25 cellular contexts compared by ENCODE assay signal in the genomic region with DNA sequence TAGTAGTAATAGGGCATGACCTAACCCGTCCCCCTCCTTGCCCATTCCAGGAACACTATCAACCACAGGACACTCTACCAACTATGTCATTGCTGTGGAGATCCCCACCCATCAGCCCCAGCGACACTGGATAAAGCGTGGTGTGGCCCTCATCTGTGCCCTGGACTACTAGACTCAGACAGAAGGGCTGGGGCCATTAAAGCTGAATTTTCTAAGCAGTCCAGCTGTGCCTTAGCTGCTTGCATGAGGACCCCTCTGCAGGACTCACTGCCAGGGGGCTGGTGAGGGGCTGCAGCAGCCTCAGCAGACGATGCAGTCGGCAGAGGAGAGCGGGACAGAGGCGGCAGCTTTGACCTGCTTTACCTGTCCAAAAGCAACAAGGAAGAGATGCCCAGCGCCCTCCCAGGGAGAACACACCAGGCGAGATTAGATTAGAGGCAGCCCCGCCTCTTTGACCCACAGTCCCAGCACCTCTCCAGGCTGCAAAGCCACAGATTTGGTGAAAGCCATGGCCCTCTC. TPM values are rescaled to one million over a fixed set of nuclear protein-coding genes. Genes with fewer than 3 reads are reported as not detected.
DNase-seq lines count a peak whose midpoint lies in the region; ATAC-seq, FAIRE-seq and TF ChIP-seq lines count a peak whose summit lies in the region.
"Had no signal": no experiment of that assay in that cellular context is flagged by ENCODE, and none has a peak within 500 bp of the region (broad histone marks: within the 10 kb centered on the region; RNA-seq: fewer than 3 reads in every experiment).

No MANE protein-coding gene starts in this region.

- POLR2A ChIA-PET in K562 (lab: Yijun Ruan, JAX), result interaction anchor here (0.7 to 2.1 kb wide), 4 partner anchors 11 to 417 kb away, joined by 3 to 9 read pairs (median 4); no protein-coding TSS in a partner anchor

- H3K4me1 ChIP-seq in K562 (replicated peaks in 1 of 2; ENCODE audit: control insufficient read depth in 2 of 2, insufficient read depth in 2 of 2, low read length in 2 of 2), result peaks cover 7 to 21% of the 10 kb centered on the region in 2 experiments; a peak in 4 of 5 replicates
- H3K4me1 ChIP-seq in lower lobe of right lung, result no peaks in the 10 kb centered on the region
- H3K4me1 ChIP-seq in GM23248 (ENCODE audit: insufficient read depth), result no peaks in the 10 kb centered on the region
- H3K4me1 ChIP-seq: A549, BE2C had no signal

- H3K4me3 Mint-ChIP-seq in activated naive CD4-positive, alpha-beta T cell treated with anti-CD3 and anti-CD28 coated beads for 36 hours, result no peak overlapping the region
- no peak overlapping the region for H3K4me3 Mint-ChIP-seq in stimulated activated naive B cell treated with anti-CD40 and anti-IgM and Interleukin-4, amounts not matched to agents 10 μg/mL and 1 μg/mL and 100 μg/mL, for 72 hours
- H3K4me3 Mint-ChIP-seq: memory B cell; naive thymus-derived CD8-positive, alpha-beta T cell had no signal

- BruUV-seq in K562 (replicated peaks; lab: Mats Ljungman, UMichigan), result no TSS peak

- H3K4me1 Mint-ChIP-seq in activated naive CD4-positive, alpha-beta T cell treated with anti-CD3 and anti-CD28 coated beads for 36 hours (ENCODE audit: low read depth), result no peaks in the 10 kb centered on the region
- peaks cover 0 to 1% of the 10 kb centered on the region in 2 donors for H3K4me1 Mint-ChIP-seq in stimulated activated naive B cell treated with anti-CD40 and anti-IgM and Interleukin-4, amounts not matched to agents 10 μg/mL and 1 μg/mL and 100 μg/mL, for 72 hours

- no peak for DNase-seq in activated naive CD4-positive, alpha-beta T cell treated with anti-CD3 and anti-CD28 coated beads for 36 hours
- DNase-seq in activated naive CD4-positive, alpha-beta T cell treated with anti-CD3 and anti-CD28 coated beads, Interleukin-2, amount 50 U/mL, for 72 hours (ENCODE audit: low spot score in 2 of 2), result no peak
- DNase-seq in K562 (ENCODE audit: extremely low read depth in 1 of 4, low spot score in 3 of 4) (peak in 2 of 4 experiments; percentile 30 to 37), lower lobe of right lung (peak; percentile 38), GM23248 (no peak)
- DNase-seq in stimulated activated naive B cell treated with anti-CD40 and anti-IgM and Interleukin-4, amounts not matched to agents 10 μg/mL and 1 μg/mL and 100 μg/mL, for 72 hours, result no peak
- DNase-seq in NK-92 treated with Interleukin-12 subunit alpha and Interleukin-12 subunit beta, amount 100 ng/mL, for 24 hours (lab: John Stamatoyannopoulos, UW), result no peak
- no peak for DNase-seq in stimulated activated CD4-positive, alpha-beta T cell treated with anti-CD3 and anti-CD28 coated beads, Interleukin-15, amount 100 ng/mL, for 24 hours
- DNase-seq: activated CD4-positive, alpha-beta T cell treated with anti-CD3 and anti-CD28 coated beads for 48 hours; BE2C; dermis blood vessel endothelial cell; HCEC 1CT; islet precursor cell; NCI-H1092; NCI-H524; RPMI8226; stimulated activated CD4-positive, alpha-beta T cell treated with anti-CD3 and anti-CD28 coated beads, Interleukin-4, amount 100 ng/mL, for 24 hours had no signal

- H3K4me2 ChIP-seq in K562 (ENCODE audit: insufficient read depth, low read length) (0 out of 2 replicates have a peak overlapping the region, but pooled peaks have one; percentile 5), GM23248 (ENCODE audit: unreplicated experiment) (no peak overlapping the region)
- H3K4me2 ChIP-seq: A549 had no signal

- intact Hi-C loops in activated naive CD4-positive, alpha-beta T cell treated with anti-CD3 and anti-CD28 coated beads for 36 hours (cut with micrococcal nuclease), result no loop called here
- intact Hi-C loops in K562 (cut with micrococcal nuclease) (no loop called here), lower lobe of right lung (cut with DNase I) (no loop called here)

- CTCF ChIA-PET in activated naive CD4-positive, alpha-beta T cell treated with anti-CD3 and anti-CD28 coated beads for 36 hours (lab: Charles Lee), result interaction anchor here (0.5 to 0.9 kb wide), 2 partner anchors 15 to 24 kb away, joined by 3 read pairs; no protein-coding TSS in a partner anchor
- CTCF ChIA-PET in K562 (lab: Yijun Ruan, JAX; ENCODE audit: low intra/inter-chr PET ratio), result no interaction called here

- TF ChIP-seq EP300 in K562 (IDR thresholded peaks at IDR 0.05; ENCODE audit: low read length), result no peak

- in situ Hi-C loops in K562 (cut with MboI) (no loop called here), GM23248 (cut with MboI) (no loop called here)

- H3K4me3 ChIP-seq in K562 (no peak overlapping the region), lower lobe of right lung (no peak overlapping the region), GM23248 (no peak overlapping the region)
- H3K4me3 ChIP-seq: A549, skin epidermis had no signal

- no peaks in the 10 kb centered on the region for H3K27me3 Mint-ChIP-seq in activated naive CD4-positive, alpha-beta T cell treated with anti-CD3 and anti-CD28 coated beads for 36 hours (ENCODE audit: low read depth)
- no peaks in the 10 kb centered on the region for H3K27me3 Mint-ChIP-seq in stimulated activated naive B cell treated with anti-CD40 and anti-IgM and Interleukin-4, amounts not matched to agents 10 μg/mL and 1 μg/mL and 100 μg/mL, for 72 hours
- H3K27me3 Mint-ChIP-seq: memory B cell; naive thymus-derived CD8-positive, alpha-beta T cell; progenitor cell of endocrine pancreas had no signal

- H3K27me3 ChIP-seq in K562 (ENCODE audit: control insufficient read depth in 2 of 2, insufficient read depth in 2 of 2, low read length in 2 of 2) (no peaks in the 10 kb centered on the region), lower lobe of right lung (ENCODE audit: low read depth) (no peaks in the 10 kb centered on the region), GM23248 (replicated peaks; ENCODE audit: insufficient read depth) (no peaks in the 10 kb centered on the region)
- H3K27me3 ChIP-seq: BE2C had no signal

- TF ChIP-seq RAD21 in K562 (CRISPR knock-in tag; conservative IDR thresholded peaks at IDR 0.05 in 1 of 2, IDR thresholded peaks at IDR 0.05 in 1 of 2), result no peak

- H3K9me3 ChIP-seq in K562 (replicated peaks; ENCODE audit: control insufficient read depth, insufficient read depth, low read depth, low read length) (no peaks in the 10 kb centered on the region), lower lobe of right lung (no peaks in the 10 kb centered on the region), GM23248 (ENCODE audit: low read depth) (no peaks in the 10 kb centered on the region)
- H3K9me3 ChIP-seq: A549, BE2C had no signal

- H3F3A ChIP-seq in GM23248 (ENCODE audit: insufficient read depth), result no peaks in the 10 kb centered on the region

- H3K36me3 Mint-ChIP-seq in activated naive CD4-positive, alpha-beta T cell treated with anti-CD3 and anti-CD28 coated beads for 36 hours (ENCODE audit: low read depth), result peaks cover 21% of the 10 kb centered on the region
- peaks cover 4% of the 10 kb centered on the region in 2 donors for H3K36me3 Mint-ChIP-seq in activated naive CD4-positive, alpha-beta T cell treated with anti-CD3 and anti-CD28 coated beads, Interleukin-2, amount 50 U/mL, for 72 hours
- peaks cover 38 to 65% of the 10 kb centered on the region in 2 donors for H3K36me3 Mint-ChIP-seq in stimulated activated naive B cell treated with anti-CD40 and anti-IgM and Interleukin-4, amounts not matched to agents 10 μg/mL and 1 μg/mL and 100 μg/mL, for 72 hours

- no peak for ATAC-seq in activated naive CD4-positive, alpha-beta T cell treated with anti-CD3 and anti-CD28 coated beads, Interleukin-2, amount 50 U/mL, for 72 hours
- ATAC-seq in K562 (peak; percentile 77), lower lobe of right lung (no peak)
- ATAC-seq in stimulated activated naive B cell treated with anti-CD40 and anti-IgM and Interleukin-4, amounts not matched to agents 10 μg/mL and 1 μg/mL and 100 μg/mL, for 72 hours (replicated peaks), result no peak
- ATAC-seq: A549 had no signal

- no peak overlapping the region for H2AFZ ChIP-seq in K562 (ENCODE audit: low read depth, low read length)
- H2AFZ ChIP-seq in GM23248, result no peak overlapping the region

- TF ChIP-seq CTCF in K562 (IDR thresholded peaks at IDR 0.05 in 2 of 3, conservative IDR thresholded peaks at IDR 0.05 in 1 of 3; ENCODE audit: insufficient read depth in 2 of 3, low read depth in 1 of 3, low read length in 3 of 3) (no peak), lower lobe of right lung (IDR thresholded peaks at IDR 0.05) (no peak)

- no peaks in the 10 kb centered on the region for H3K9me2 ChIP-seq in GM23248 (ENCODE audit: insufficient read depth)

- H3K9me1 ChIP-seq in K562 (ENCODE audit: control insufficient read depth, insufficient read depth, low read length), result peaks cover 3% of the 10 kb centered on the region

- H3K27ac ChIP-seq in K562 (ENCODE audit: extremely low read depth, low read depth, low read length) (no peak overlapping the region), lower lobe of right lung (no peak overlapping the region), GM23248 (no peak overlapping the region)
- H3K27ac ChIP-seq: A549 had no signal

- H3K36me3 ChIP-seq in K562 (ENCODE audit: control insufficient read depth, insufficient read depth, low read length) (peaks cover 42% of the 10 kb centered on the region; the same call in 1 of the 3 replicates), lower lobe of right lung (peaks cover 79% of the 10 kb centered on the region), GM23248 (ENCODE audit: low read depth) (no peaks in the 10 kb centered on the region; the same call in 1 of the 2 replicates)
- H3K36me3 ChIP-seq: BE2C had no signal

- peak overlapping the region; percentile 36 for H3K27ac Mint-ChIP-seq in activated naive CD4-positive, alpha-beta T cell treated with anti-CD3 and anti-CD28 coated beads for 36 hours
- no peak overlapping the region for H3K27ac Mint-ChIP-seq in activated naive CD4-positive, alpha-beta T cell treated with anti-CD3 and anti-CD28 coated beads, Interleukin-2, amount 50 U/mL, for 72 hours
- H3K27ac Mint-ChIP-seq in stimulated activated naive B cell treated with anti-CD40 and anti-IgM and Interleukin-4, amounts not matched to agents 10 μg/mL and 1 μg/mL and 100 μg/mL, for 72 hours, result peak overlapping the region; percentile 79
- H3K27ac Mint-ChIP-seq: memory B cell had no signal

- no peaks in the 10 kb centered on the region for H3K9me3 Mint-ChIP-seq in activated naive CD4-positive, alpha-beta T cell treated with anti-CD3 and anti-CD28 coated beads for 36 hours
- no peaks in the 10 kb centered on the region for H3K9me3 Mint-ChIP-seq in activated naive CD4-positive, alpha-beta T cell treated with anti-CD3 and anti-CD28 coated beads, Interleukin-2, amount 50 U/mL, for 72 hours
- no peaks in the 10 kb centered on the region for H3K9me3 Mint-ChIP-seq in stimulated activated naive B cell treated with anti-CD40 and anti-IgM and Interleukin-4, amounts not matched to agents 10 μg/mL and 1 μg/mL and 100 μg/mL, for 72 hours
- H3K9me3 Mint-ChIP-seq: memory B cell; naive thymus-derived CD8-positive, alpha-beta T cell had no signal

- WGBS in K562 (ENCODE audit: insufficient coverage, low coverage, missing lambda C conversion rate), result 31% methylated on average over 10 of the region's 10 CpGs
- WGBS in GM23248 (ENCODE audit: low coverage in 1 of 2, low lambda C conversion rate in 2 of 2, missing lambda C conversion rate in 2 of 2), 2 experiments, result 90 to 93% methylated on average over 10 of the region's 10 CpGs

- no peak; the same call in 1 of the 2 replicates for TF ChIP-seq POLR2A in K562 (conservative IDR thresholded peaks at IDR 0.05)

- peak overlapping the region in 1 of 2 experiments; percentile 67; a peak in 1 of 4 replicates for H3K9ac ChIP-seq in K562 (ENCODE audit: insufficient read depth in 1 of 2, low read depth in 2 of 2, low read length in 2 of 2)
- H3K9ac ChIP-seq in GM23248, result no peak overlapping the region

- no peaks in the 10 kb centered on the region for H4K20me1 ChIP-seq in K562 (replicated peaks; ENCODE audit: control insufficient read depth, insufficient read depth, low read length)
- H4K20me1 ChIP-seq in GM23248 (ENCODE audit: insufficient read depth), result no peaks in the 10 kb centered on the region

- H3K79me2 ChIP-seq in K562 (ENCODE audit: control insufficient read depth, insufficient read depth, low read length), result no peaks in the 10 kb centered on the region
- no peaks in the 10 kb centered on the region for H3K79me2 ChIP-seq in GM23248 (ENCODE audit: insufficient read depth)

- FAIRE-seq in K562 (lab: Jason Lieb, UNC), result no peak
- FAIRE-seq: A549, urothelium cell line had no signal

RNA-seq across cellular contexts. Expression of a gene that starts 9.5 kb away (rescaled TPM):
- 10 to 100 TPM; 87.0 to 89.3 TPM for total RNA-seq in activated naive CD4-positive, alpha-beta T cell treated with anti-CD3 and anti-CD28 coated beads for 36 hours
- 100 to 1,000 TPM; 100 to 148 TPM for total RNA-seq in activated naive CD4-positive, alpha-beta T cell treated with anti-CD3 and anti-CD28 coated beads, Interleukin-2, amount 50 U/mL, for 72 hours
- 67.6 and 158 TPM in 2 replicates for total RNA-seq in K562 (2011; cell fraction: chromatin; rRNA removed; ENCODE audit: low replicate concordance)
- total RNA-seq in K562 (2011; cell fraction: nucleolus; rRNA removed), result 94.0 and 97.9 TPM in 2 replicates
- 61.2 and 63.2 TPM in 2 replicates for total RNA-seq in K562 (2011; cell fraction: nucleoplasm; rRNA removed)
- total RNA-seq in K562 (2014; rRNA removed) (60.4 and 69.1 TPM in 2 replicates), K562 (2014; rRNA removed; fragmentation: Illumina TruSeq; extraction: Trizol) (21.6 and 25.8 TPM in 2 replicates), K562 (2015; rRNA removed; fragmentation: Illumina TruSeq; extraction: Trizol) (35.4 and 37.5 TPM in 2 replicates), K562 (2021) (64.9 and 66.6 TPM in 2 replicates), lower lobe of right lung (61.9 TPM)
- polyA plus RNA-seq in K562 (2011; rRNA removed) (51.8 and 56.1 TPM in 2 replicates), K562 (2014; fragmentation: Illumina TruSeq; extraction: Trizol) (37.5 and 48.7 TPM in 2 replicates), K562 (2014; fragmentation: Nextera tagmentation; extraction: Ambion mirVana) (1 to 10 TPM; 3.4 to 5.4 TPM), K562 (2014; rRNA removed) (42.5 and 47.8 TPM in 2 replicates), GM23248 (2016; fragmentation: Nextera tagmentation; extraction: Ambion mirVana) (16.3 and 19.4 TPM in 2 replicates)
- 55.1 and 78.1 TPM in 2 replicates for polyA plus RNA-seq in K562 (2011; cell fraction: cytosol; rRNA removed)
- 152 and 164 TPM in 2 replicates for polyA plus RNA-seq in K562 (2011; cell fraction: nucleus; rRNA removed)
- 55.2 and 58.8 TPM in 2 replicates for polyA plus RNA-seq in K562 (2012)
- polyA minus RNA-seq in K562 (2011; rRNA and poly(A)+ RNA removed), result 34.0 and 46.9 TPM in 2 replicates
- 28.6 and 32.7 TPM in 2 replicates for polyA minus RNA-seq in K562 (2011; cell fraction: cytosol; rRNA and poly(A)+ RNA removed)
- polyA minus RNA-seq in K562 (2011; cell fraction: nucleus; rRNA and poly(A)+ RNA removed), result 43.1 and 47.4 TPM in 2 replicates
- 55.4 and 59.8 TPM in 2 replicates for total RNA-seq in GM23248 (2014; rRNA removed; shearing (Covaris generic))

RNA-seq across cellular contexts. Expression of a gene that starts 10.1 kb away (rescaled TPM):
- total RNA-seq in activated naive CD4-positive, alpha-beta T cell treated with anti-CD3 and anti-CD28 coated beads for 36 hours, result 10 to 100 TPM; 22.5 to 24.8 TPM
- 10 to 100 TPM; 17.2 to 36.0 TPM for total RNA-seq in activated naive CD4-positive, alpha-beta T cell treated with anti-CD3 and anti-CD28 coated beads, Interleukin-2, amount 50 U/mL, for 72 hours
- total RNA-seq in K562 (2011; cell fraction: chromatin; rRNA removed; ENCODE audit: low replicate concordance), result 31.9 and 35.6 TPM in 2 replicates
- total RNA-seq in K562 (2011; cell fraction: nucleolus; rRNA removed), result 25.5 and 28.0 TPM in 2 replicates
- total RNA-seq in K562 (2011; cell fraction: nucleoplasm; rRNA removed), result 20.6 and 25.9 TPM in 2 replicates
- total RNA-seq in K562 (2014; rRNA removed) (16.8 and 21.5 TPM in 2 replicates), K562 (2014; rRNA removed; fragmentation: Illumina TruSeq; extraction: Trizol) (12.7 and 18.0 TPM in 2 replicates), K562 (2015; rRNA removed; fragmentation: Illumina TruSeq; extraction: Trizol) (19.0 and 20.2 TPM in 2 replicates), K562 (2021) (16.7 and 19.5 TPM in 2 replicates), lower lobe of right lung (7.7 TPM)
- polyA plus RNA-seq in K562 (2011; rRNA removed) (27.5 and 28.3 TPM in 2 replicates), K562 (2014; fragmentation: Illumina TruSeq; extraction: Trizol) (18.3 and 18.4 TPM in 2 replicates), K562 (2014; fragmentation: Nextera tagmentation; extraction: Ambion mirVana) (1 to 10 TPM; 2.4 to 4.1 TPM), K562 (2014; rRNA removed) (28.7 and 29.1 TPM in 2 replicates), GM23248 (2016; fragmentation: Nextera tagmentation; extraction: Ambion mirVana) (4.7 and 5.6 TPM in 2 replicates)
- polyA plus RNA-seq in K562 (2011; cell fraction: cytosol; rRNA removed), result 10.7 and 16.3 TPM in 2 replicates
- 33.0 and 39.3 TPM in 2 replicates for polyA plus RNA-seq in K562 (2011; cell fraction: nucleus; rRNA removed)
- polyA plus RNA-seq in K562 (2012), result 14.0 and 20.6 TPM in 2 replicates
- 17.5 and 19.1 TPM in 2 replicates for polyA minus RNA-seq in K562 (2011; rRNA and poly(A)+ RNA removed)
- polyA minus RNA-seq in K562 (2011; cell fraction: cytosol; rRNA and poly(A)+ RNA removed), result 7.0 and 9.6 TPM in 2 replicates
- 13.9 and 14.5 TPM in 2 replicates for polyA minus RNA-seq in K562 (2011; cell fraction: nucleus; rRNA and poly(A)+ RNA removed)
- 5.3 and 5.4 TPM in 2 replicates for total RNA-seq in GM23248 (2014; rRNA removed; shearing (Covaris generic))

RNA-seq across cellular contexts. Expression of a gene that starts 44.6 kb away (rescaled TPM):
- not detected for total RNA-seq in activated naive CD4-positive, alpha-beta T cell treated with anti-CD3 and anti-CD28 coated beads for 36 hours
- total RNA-seq in activated naive CD4-positive, alpha-beta T cell treated with anti-CD3 and anti-CD28 coated beads, Interleukin-2, amount 50 U/mL, for 72 hours, result under 1 TPM; 0.20 to 0.33 TPM
- total RNA-seq in K562 (2011; cell fraction: chromatin; rRNA removed; ENCODE audit: low replicate concordance), result 0.16 TPM in 1 of 2 replicates, not detected in the other
- 0.13 and 0.33 TPM in 2 replicates for total RNA-seq in K562 (2011; cell fraction: nucleolus; rRNA removed)
- 0.29 TPM in 1 of 2 replicates, not detected in the other for total RNA-seq in K562 (2011; cell fraction: nucleoplasm; rRNA removed)
- total RNA-seq in K562 (2014; rRNA removed), result 0.04 and 0.05 TPM in 2 replicates
- total RNA-seq in K562 (2014; rRNA removed; fragmentation: Illumina TruSeq; extraction: Trizol), result not detected in 2 replicates
- 0.04 and 0.11 TPM in 2 replicates for total RNA-seq in K562 (2015; rRNA removed; fragmentation: Illumina TruSeq; extraction: Trizol)
- 0.07 TPM in 1 of 2 replicates, not detected in the other for total RNA-seq in K562 (2021)
- 0.11 TPM in 1 of 2 replicates, not detected in the other for polyA plus RNA-seq in K562 (2011; rRNA removed)
- 0.06 TPM in 1 of 2 replicates, not detected in the other for polyA plus RNA-seq in K562 (2011; cell fraction: cytosol; rRNA removed)
- 0.10 and 0.23 TPM in 2 replicates for polyA plus RNA-seq in K562 (2011; cell fraction: nucleus; rRNA removed)
- 0.03 and 0.04 TPM in 2 replicates for polyA plus RNA-seq in K562 (2012)
- 0.04 TPM in 1 of 2 replicates, not detected in the other for polyA plus RNA-seq in K562 (2014; fragmentation: Illumina TruSeq; extraction: Trizol)
- not detected for polyA plus RNA-seq in K562 (2014; fragmentation: Nextera tagmentation; extraction: Ambion mirVana)
- polyA plus RNA-seq in K562 (2014; rRNA removed), result not detected in 2 replicates
- polyA minus RNA-seq in K562 (2011; rRNA and poly(A)+ RNA removed), result not detected in 2 replicates
- not detected in 2 replicates for polyA minus RNA-seq in K562 (2011; cell fraction: cytosol; rRNA and poly(A)+ RNA removed)
- 0.13 and 0.22 TPM in 2 replicates for polyA minus RNA-seq in K562 (2011; cell fraction: nucleus; rRNA and poly(A)+ RNA removed)
- total RNA-seq in lower lobe of right lung, result 23.6 TPM
- not detected in 2 replicates for total RNA-seq in GM23248 (2014; rRNA removed; shearing (Covaris generic))
- polyA plus RNA-seq in GM23248 (2016; fragmentation: Nextera tagmentation; extraction: Ambion mirVana), result 0.06 and 0.21 TPM in 2 replicates
- total RNA-seq: LHCN-M2; naive thymus-derived CD8-positive, alpha-beta T cell had no signal
- polyA plus RNA-seq: naive thymus-derived CD8-positive, alpha-beta T cell had no signal

RNA-seq across cellular contexts. Expression of a gene that starts 53.5 kb away (rescaled TPM):
- total RNA-seq in activated naive CD4-positive, alpha-beta T cell treated with anti-CD3 and anti-CD28 coated beads for 36 hours, result 1 to 10 TPM; 7.2 to 7.6 TPM
- total RNA-seq in activated naive CD4-positive, alpha-beta T cell treated with anti-CD3 and anti-CD28 coated beads, Interleukin-2, amount 50 U/mL, for 72 hours, result 1 to 10 TPM; 6.6 to 8.4 TPM
- 0.65 TPM in 1 of 2 replicates, not detected in the other for total RNA-seq in K562 (2011; cell fraction: chromatin; rRNA removed; ENCODE audit: low replicate concordance)
- total RNA-seq in K562 (2011; cell fraction: nucleolus; rRNA removed), result 1.0 and 1.3 TPM in 2 replicates
- total RNA-seq in K562 (2011; cell fraction: nucleoplasm; rRNA removed), result 2.7 TPM in 1 of 2 replicates, not detected in the other
- 0.53 TPM in 1 of 2 replicates, not detected in the other for total RNA-seq in K562 (2014; rRNA removed)
- total RNA-seq in K562 (2014; rRNA removed; fragmentation: Illumina TruSeq; extraction: Trizol), result not detected in 2 replicates
- total RNA-seq in K562 (2015; rRNA removed; fragmentation: Illumina TruSeq; extraction: Trizol), result not detected in 2 replicates
- total RNA-seq in K562 (2021), result 0.47 TPM in 1 of 2 replicates, not detected in the other
- polyA plus RNA-seq in K562 (2011; rRNA removed), result 0.42 and 1.1 TPM in 2 replicates
- 0.60 and 1.6 TPM in 2 replicates for polyA plus RNA-seq in K562 (2011; cell fraction: cytosol; rRNA removed)
- 3.3 and 6.2 TPM in 2 replicates for polyA plus RNA-seq in K562 (2011; cell fraction: nucleus; rRNA removed)
- polyA plus RNA-seq in K562 (2012), result 0.12 and 0.65 TPM in 2 replicates
- polyA plus RNA-seq in K562 (2014; fragmentation: Illumina TruSeq; extraction: Trizol), result 0.85 TPM in 1 of 2 replicates, not detected in the other
- polyA plus RNA-seq in K562 (2014; fragmentation: Nextera tagmentation; extraction: Ambion mirVana), result under 1 TPM; 0.08 to 0.27 TPM
- 0.78 TPM in 1 of 2 replicates, not detected in the other for polyA plus RNA-seq in K562 (2014; rRNA removed)
- polyA minus RNA-seq in K562 (2011; rRNA and poly(A)+ RNA removed), result 0.42 and 1.4 TPM in 2 replicates
- not detected in 2 replicates for polyA minus RNA-seq in K562 (2011; cell fraction: cytosol; rRNA and poly(A)+ RNA removed)
- 0.44 TPM in 1 of 2 replicates, not detected in the other for polyA minus RNA-seq in K562 (2011; cell fraction: nucleus; rRNA and poly(A)+ RNA removed)
- total RNA-seq in lower lobe of right lung, result 44.0 TPM
- total RNA-seq in GM23248 (2014; rRNA removed; shearing (Covaris generic)), result not detected in 2 replicates
- 0.38 TPM in 1 of 2 replicates, not detected in the other for polyA plus RNA-seq in GM23248 (2016; fragmentation: Nextera tagmentation; extraction: Ambion mirVana)
- total RNA-seq: dermis blood vessel endothelial cell, HT1080 had no signal

RNA-seq across cellular contexts. Expression of a gene that starts 55.1 kb away (rescaled TPM):
- total RNA-seq in activated naive CD4-positive, alpha-beta T cell treated with anti-CD3 and anti-CD28 coated beads for 36 hours, result 10 to 100 TPM; 50.4 to 52.5 TPM
- total RNA-seq in activated naive CD4-positive, alpha-beta T cell treated with anti-CD3 and anti-CD28 coated beads, Interleukin-2, amount 50 U/mL, for 72 hours, result 100 to 1,000 TPM in 1 of 2 donors, 10 to 100 TPM in 1; 79.7 to 105 TPM
- 205 and 431 TPM in 2 replicates for total RNA-seq in K562 (2011; cell fraction: chromatin; rRNA removed; ENCODE audit: low replicate concordance)
- 200 and 220 TPM in 2 replicates for total RNA-seq in K562 (2011; cell fraction: nucleolus; rRNA removed)
- 158 and 172 TPM in 2 replicates for total RNA-seq in K562 (2011; cell fraction: nucleoplasm; rRNA removed)
- total RNA-seq in K562 (2014; rRNA removed) (27.9 and 35.9 TPM in 2 replicates), K562 (2014; rRNA removed; fragmentation: Illumina TruSeq; extraction: Trizol) (13.9 and 16.1 TPM in 2 replicates), K562 (2015; rRNA removed; fragmentation: Illumina TruSeq; extraction: Trizol) (20.7 and 22.2 TPM in 2 replicates), K562 (2021) (36.9 and 43.5 TPM in 2 replicates), lower lobe of right lung (90.2 TPM)
- polyA plus RNA-seq in K562 (2011; rRNA removed) (34.6 and 52.5 TPM in 2 replicates), K562 (2014; fragmentation: Illumina TruSeq; extraction: Trizol) (23.4 and 28.3 TPM in 2 replicates), K562 (2014; fragmentation: Nextera tagmentation; extraction: Ambion mirVana) (under 1 TPM; 0.44 to 0.80 TPM), K562 (2014; rRNA removed) (37.5 and 42.4 TPM in 2 replicates), GM23248 (2016; fragmentation: Nextera tagmentation; extraction: Ambion mirVana) (31.8 and 32.8 TPM in 2 replicates)
- 31.2 and 33.2 TPM in 2 replicates for polyA plus RNA-seq in K562 (2011; cell fraction: cytosol; rRNA removed)
- polyA plus RNA-seq in K562 (2011; cell fraction: nucleus; rRNA removed), result 303 and 415 TPM in 2 replicates
- polyA plus RNA-seq in K562 (2012), result 28.8 and 58.0 TPM in 2 replicates
- 35.4 and 47.8 TPM in 2 replicates for polyA minus RNA-seq in K562 (2011; rRNA and poly(A)+ RNA removed)
- polyA minus RNA-seq in K562 (2011; cell fraction: cytosol; rRNA and poly(A)+ RNA removed), result 23.4 and 31.6 TPM in 2 replicates
- polyA minus RNA-seq in K562 (2011; cell fraction: nucleus; rRNA and poly(A)+ RNA removed), result 68.9 and 75.8 TPM in 2 replicates
- total RNA-seq in GM23248 (2014; rRNA removed; shearing (Covaris generic)), result 53.7 and 70.4 TPM in 2 replicates

Comparison
In these comparisons a context has a peak if more than half of its experiments do, and no peak if none do; other contexts are left out.
1. H3K27ac Mint-ChIP-seq: peak in activated naive CD4-positive, alpha-beta T cell treated with anti-CD3 and anti-CD28 coated beads for 36 hours (single experiment) and stimulated activated naive B cell treated with anti-CD40 and anti-IgM and Interleukin-4, amounts not matched to agents 10 μg/mL and 1 μg/mL and 100 μg/mL, for 72 hours (single experiment); none in activated naive CD4-positive, alpha-beta T cell treated with anti-CD3 and anti-CD28 coated beads, Interleukin-2, amount 50 U/mL, for 72 hours (0 of 2).
2. RNA of a gene that starts 44.6 kb away (total RNA-seq): 23.6 TPM in lower lobe of right lung (single experiment); 0.20 to 0.33 TPM in activated naive CD4-positive, alpha-beta T cell treated with anti-CD3 and anti-CD28 coated beads, Interleukin-2, amount 50 U/mL, for 72 hours, not detected in activated naive CD4-positive, alpha-beta T cell treated with anti-CD3 and anti-CD28 coated beads for 36 hours, 0.04 to 0.33 TPM in K562 and not detected in GM23248; every median in the first group is over 10 times any median in the second.